29 cellular contexts compared by ENCODE assay signal in genomic region chr11:117052196-117053149, GRCh38. TPM values are rescaled to one million over a fixed set of nuclear protein-coding genes. Genes with fewer than 3 reads are reported as not detected.
A peak's percentile ranks its signal among the peaks of the same experiment; 100 is the strongest.
DNase-seq lines count a peak whose midpoint lies in the region; ATAC-seq and TF ChIP-seq lines count a peak whose summit lies in the region.
"Had no signal": no experiment of that assay in that cellular context is flagged by ENCODE, and none has a peak within 500 bp of the region (broad histone marks: within the 10 kb centered on the region; RNA-seq: fewer than 3 reads in every experiment).

No MANE protein-coding gene starts in this region.

- BruUV-seq in A673 (replicated peaks; lab: Mats Ljungman, UMichigan): no TSS peak

- no peak for DNase-seq in A673 (ENCODE audit: low spot score)
- peak; percentile 54 to 96 for DNase-seq in HAP-1 (ENCODE audit: low spot score in 2 of 2)
- no peak for DNase-seq in central memory CD8-positive, alpha-beta T cell (ENCODE audit: low spot score in 2 of 2)
- no peak for DNase-seq in hypothalamus (lab: John Stamatoyannopoulos, UW)
- DNase-seq in DMS53 treated with DMSO at 0.1 percent for 48 hours (lab: John Stamatoyannopoulos, UW; ENCODE audit: unreplicated experiment): no peak
- DNase-seq: activated CD4-positive, alpha-beta T cell treated with anti-CD3 and anti-CD28 coated beads for 36 hours; activated CD8-positive, alpha-beta memory T cell treated with anti-CD3 and anti-CD28 coated beads for 24 hours; activated T-cell treated with anti-CD3 and anti-CD28 coated beads for 4 hours; anterior cingulate cortex; CD8-positive, alpha-beta T cell; cortex of kidney; foreskin melanocyte; H9; left colon; MM.1S; NCI-H1417; NCI-H2029 treated with DMSO at 0.1 percent for 48 hours; NCI-H748 treated with DMSO at 0.1 percent for 48 hours; SIG-M5; stimulated activated naive B cell treated with anti-CD40 and anti-IgM and Interleukin-4, amounts not matched to agents 10 μg/mL and 1 μg/mL and 100 μg/mL, for 72 hours had no signal

- H3K27me3 Mint-ChIP-seq in central memory CD8-positive, alpha-beta T cell: no peaks in the 10 kb centered on the region
- H3K27me3 Mint-ChIP-seq: activated CD4-positive, alpha-beta T cell treated with anti-CD3 and anti-CD28 coated beads for 36 hours; activated naive CD4-positive, alpha-beta T cell treated with anti-CD3 and anti-CD28 coated beads, Interleukin-2, amount 50 U/mL, for 24 hours; stimulated activated naive B cell treated with anti-CD40 and anti-IgM and Interleukin-4, amounts not matched to agents 10 μg/mL and 1 μg/mL and 100 μg/mL, for 72 hours had no signal

- H3K9me3 Mint-ChIP-seq in central memory CD8-positive, alpha-beta T cell: no peaks in the 10 kb centered on the region
- H3K9me3 Mint-ChIP-seq: activated naive CD4-positive, alpha-beta T cell treated with anti-CD3 and anti-CD28 coated beads, Interleukin-2, amount 50 U/mL, for 24 hours; activated T-helper 2 cell treated with anti-CD3 and anti-CD28 coated beads, Interferon-gamma antibody, Interleukin-2, Interleukin-4, amounts not matched to agents 10 μg/mL and 5 μg/mL and 100 μg/mL, durations not matched to agents 14 hours and 24 hours and 36 hours; CD8-positive, alpha-beta T cell; H9; nephron; stimulated activated naive B cell treated with anti-CD40 and anti-IgM and Interleukin-4, amounts not matched to agents 10 μg/mL and 1 μg/mL and 100 μg/mL, for 72 hours; T-helper 2 cell treated with Interferon-gamma antibody and Interleukin-4, amounts not matched to agents 5 μg/mL and 100 μg/mL, for 36 hours had no signal

- H3K36me3 Mint-ChIP-seq in central memory CD8-positive, alpha-beta T cell (ENCODE audit: insufficient read depth): peaks cover 18% of the 10 kb centered on the region

- peak overlapping the region; percentile 62 for H3K27ac Mint-ChIP-seq in central memory CD8-positive, alpha-beta T cell (ENCODE audit: low read depth)
- H3K27ac Mint-ChIP-seq: activated CD4-positive, alpha-beta T cell treated with anti-CD3 and anti-CD28 coated beads for 36 hours; activated naive CD4-positive, alpha-beta T cell treated with anti-CD3 and anti-CD28 coated beads, Interleukin-2, amount 50 U/mL, for 24 hours; activated T-helper 2 cell treated with anti-CD3 and anti-CD28 coated beads, Interferon-gamma antibody, Interleukin-2, Interleukin-4, amounts not matched to agents 10 μg/mL and 5 μg/mL and 100 μg/mL, durations not matched to agents 14 hours and 24 hours and 36 hours; CD8-positive, alpha-beta T cell; H9; nephron; stimulated activated naive B cell treated with anti-CD40 and anti-IgM and Interleukin-4, amounts not matched to agents 10 μg/mL and 1 μg/mL and 100 μg/mL, for 72 hours; T-helper 2 cell treated with Interferon-gamma antibody and Interleukin-4, amounts not matched to agents 5 μg/mL and 100 μg/mL, for 36 hours had no signal

- in situ Hi-C loops in HAP-1 (cut with MboI; ENCODE audit: low sequenced_read_pairs): no loop called here

- H3K27ac ChIP-seq in A673 (ENCODE audit: low read depth, low read length, poor library complexity, severe bottlenecking): peak overlapping the region; percentile 11
- peak overlapping the region; percentile 23 for H3K27ac ChIP-seq in neutrophil
- H3K27ac ChIP-seq: skin epidermis, suprapubic skin had no signal

- no peak overlapping the region for H3K4me3 Mint-ChIP-seq in central memory CD8-positive, alpha-beta T cell
- H3K4me3 Mint-ChIP-seq: activated CD4-positive, alpha-beta T cell treated with anti-CD3 and anti-CD28 coated beads for 36 hours; activated naive CD4-positive, alpha-beta T cell treated with anti-CD3 and anti-CD28 coated beads, Interleukin-2, amount 50 U/mL, for 24 hours; CD8-positive, alpha-beta T cell; H9; nephron; stimulated activated naive B cell treated with anti-CD40 and anti-IgM and Interleukin-4, amounts not matched to agents 10 μg/mL and 1 μg/mL and 100 μg/mL, for 72 hours; T-helper 2 cell treated with Interferon-gamma antibody and Interleukin-4, amounts not matched to agents 5 μg/mL and 100 μg/mL, for 36 hours had no signal

- intact Hi-C loops in A673 (cut with micrococcal nuclease; ENCODE audit: unreplicated experiment): no loop called here

- POLR2A ChIA-PET in A673 (lab: Charles Lee; ENCODE audit: low non-redundant PET): interaction anchor here (0.7 kb wide), 1 partner anchor 15 kb away, joined by 3 read pairs; no protein-coding TSS in a partner anchor

- peaks cover 58% of the 10 kb centered on the region for H3K4me1 Mint-ChIP-seq in central memory CD8-positive, alpha-beta T cell
- H3K4me1 Mint-ChIP-seq: nephron had no signal

- TF ChIP-seq CTCF in A673 (conservative IDR thresholded peaks at IDR 0.05; ENCODE audit: low read depth, low read length) (no peak), neutrophil (IDR thresholded peaks at IDR 0.05) (no peak)

- CTCF ChIA-PET in A673 (lab: Charles Lee): no interaction called here

- H3K4me3 ChIP-seq in A673 (ENCODE audit: low read depth, low read length, poor library complexity, severe bottlenecking) (no peak overlapping the region), HAP-1 (no peak overlapping the region), neutrophil (ENCODE audit: low read depth in 1 of 2, low read length in 1 of 2) (no peak overlapping the region)
- H3K4me3 ChIP-seq: skin epidermis, suprapubic skin had no signal

- H3K36me3 ChIP-seq in A673 (ENCODE audit: insufficient read depth, low read length, poor library complexity, severe bottlenecking): no peaks in the 10 kb centered on the region
- H3K36me3 ChIP-seq in HAP-1 (replicated peaks): no peaks in the 10 kb centered on the region
- no peaks in the 10 kb centered on the region for H3K36me3 ChIP-seq in neutrophil
- H3K36me3 ChIP-seq: suprapubic skin had no signal

- H3K27me3 ChIP-seq in A673 (replicated peaks; ENCODE audit: insufficient read depth, low read depth, low read length, poor library complexity) (no peaks in the 10 kb centered on the region), HAP-1 (ENCODE audit: low read depth) (no peaks in the 10 kb centered on the region), neutrophil (no peaks in the 10 kb centered on the region)
- H3K27me3 ChIP-seq: suprapubic skin had no signal

- ATAC-seq in central memory CD8-positive, alpha-beta T cell (replicated peaks; ENCODE audit: extremely low read depth, poor library complexity, severe bottlenecking): no peak
- no peak for ATAC-seq in esophagus mucosa
- no peak for ATAC-seq in HG03469 (IDR thresholded peaks at IDR 0.05; ENCODE audit: unreplicated experiment)
- ATAC-seq: activated CD4-positive, alpha-beta T cell treated with anti-CD3 and anti-CD28 coated beads for 36 hours; CD8-positive, alpha-beta T cell; left colon; stimulated activated naive B cell treated with anti-CD40 and anti-IgM and Interleukin-4, amounts not matched to agents 10 μg/mL and 1 μg/mL and 100 μg/mL, for 72 hours had no signal

- H3K4me1 ChIP-seq in A673 (ENCODE audit: insufficient read depth, low read length, poor library complexity, severe bottlenecking): peaks cover 9% of the 10 kb centered on the region
- H3K4me1 ChIP-seq in HAP-1: peaks cover 18% of the 10 kb centered on the region
- H3K4me1 ChIP-seq in neutrophil (ENCODE audit: control insufficient read depth in 1 of 2, insufficient read depth in 1 of 2, low read depth in 1 of 2, low read length in 1 of 2): peaks cover 2 to 15% of the 10 kb centered on the region in 2 experiments

- H3K9me3 ChIP-seq in A673 (ENCODE audit: low read depth, low read length, poor library complexity, severe bottlenecking) (no peaks in the 10 kb centered on the region), HAP-1 (no peaks in the 10 kb centered on the region), neutrophil (no peaks in the 10 kb centered on the region)
- H3K9me3 ChIP-seq: suprapubic skin had no signal

RNA-seq across cellular contexts. Expression of gene SIK3, which starts 45.8 kb away (rescaled TPM):
- total RNA-seq in A673 (2021) (71.9 and 81.7 TPM in 2 replicates), esophagus mucosa (25.2 TPM)

Comparison
In these comparisons a context has a peak if more than half of its experiments do, and no peak if none do; other contexts are left out.
1. DNase-seq: peak in HAP-1 (2 of 2); none in A673 (single experiment), central memory CD8-positive, alpha-beta T cell (0 of 2), hypothalamus (0 of 51) and DMS53 treated with DMSO at 0.1 percent for 48 hours (single experiment).